In genomic region chr15:74156678-74157411, GRCh38 we compare ENCODE assay signal across 11 cellular contexts. TPM values are rescaled to one million over a fixed set of nuclear protein-coding genes. Genes with fewer than 3 reads are reported as not detected.
DNase-seq lines count a peak whose midpoint lies in the region; ATAC-seq lines count a peak whose summit lies in the region.
"Had no signal": no experiment of that assay in that cellular context is flagged by ENCODE, and none has a peak within 500 bp of the region (broad histone marks: within the 10 kb centered on the region; RNA-seq: fewer than 3 reads in every experiment).

No MANE protein-coding gene starts in this region.

- H3K27me3 ChIP-seq in trophoblast cell (ENCODE audit: insufficient read depth, low read length), result no peaks in the 10 kb centered on the region

- no peak for ATAC-seq in HG03135 (IDR thresholded peaks at IDR 0.05; ENCODE audit: unreplicated experiment)
- no peak for ATAC-seq in HG02852 (IDR thresholded peaks at IDR 0.05; ENCODE audit: unreplicated experiment)
- ATAC-seq: stimulated activated naive B cell treated with anti-CD40 and anti-IgM and Interleukin-4, amounts not matched to agents 10 μg/mL and 1 μg/mL and 100 μg/mL, for 72 hours had no signal

- no peak overlapping the region for H2BK12ac ChIP-seq in trophoblast cell (ENCODE audit: low read length)

- no peak overlapping the region for H3K14ac ChIP-seq in trophoblast cell (ENCODE audit: low read length)

- H3K4ac ChIP-seq in trophoblast cell (ENCODE audit: low read depth, low read length), result no peak overlapping the region

- no peak overlapping the region for H2AK5ac ChIP-seq in trophoblast cell (ENCODE audit: low read length)

- peaks cover 0 to 6% of the 10 kb centered on the region in 2 experiments for H3K4me1 ChIP-seq in trophoblast cell (ENCODE audit: control insufficient read depth in 1 of 2, insufficient read depth in 2 of 2, low read length in 2 of 2)

- no peak overlapping the region for H3K23ac ChIP-seq in trophoblast cell (ENCODE audit: low read length)

- H3K79me2 ChIP-seq in trophoblast cell (ENCODE audit: control insufficient read depth, insufficient read depth, low read length, poor library complexity), result no peaks in the 10 kb centered on the region

- no peaks in the 10 kb centered on the region for H3K9me3 ChIP-seq in trophoblast cell (ENCODE audit: insufficient read depth, low read depth, low read length)

- no peak overlapping the region for H3K4me2 ChIP-seq in trophoblast cell (ENCODE audit: low read length)

- DNase-seq in COLO668 (lab: John Stamatoyannopoulos, UW; ENCODE audit: unreplicated experiment) (peak; percentile 65), NCI-H146 treated with DMSO at 0.1 percent for 48 hours (lab: John Stamatoyannopoulos, UW; ENCODE audit: unreplicated experiment) (peak; percentile 24), caudate nucleus (lab: John Stamatoyannopoulos, UW) (peak in 19 of 61 donors; percentile 11 to 85 (median 50)), myocyte (ENCODE audit: low read depth) (peak; percentile 28), trophoblast cell (no peak), glomerular visceral epithelial cell (ENCODE audit: extremely low spot score) (no peak)
- DNase-seq: NCI-H524 treated with DMSO at 0.1 percent for 48 hours; stimulated activated naive B cell treated with anti-CD40 and anti-IgM and Interleukin-4, amounts not matched to agents 10 μg/mL and 1 μg/mL and 100 μg/mL, for 72 hours had no signal

- H4K12ac ChIP-seq in trophoblast cell (ENCODE audit: low read depth, low read length), result no peak overlapping the region

- H3K36me3 ChIP-seq in trophoblast cell (ENCODE audit: control insufficient read depth in 1 of 2, insufficient read depth in 2 of 2, low read length in 2 of 2), result no peaks in the 10 kb centered on the region

- H3K18ac ChIP-seq in trophoblast cell (ENCODE audit: low read length), result no peak overlapping the region

- no peak overlapping the region for H3K9ac ChIP-seq in trophoblast cell (ENCODE audit: low read length)

- peak overlapping the region; percentile 80 for H3K27ac ChIP-seq in caudate nucleus (ENCODE audit: low read depth, low read length)
- H3K27ac ChIP-seq in trophoblast cell (ENCODE audit: low read depth, low read length), result no peak overlapping the region

- H3K79me1 ChIP-seq in trophoblast cell (ENCODE audit: low read length), result no peaks in the 10 kb centered on the region

- WGBS in trophoblast cell (ENCODE audit: extremely low coverage, insufficient coverage, insufficient read length), result no CpG with 5 or more reads among the region's 7 CpGs

- no peak overlapping the region for H2BK5ac ChIP-seq in trophoblast cell (ENCODE audit: low read depth, low read length, poor library complexity)

- no peak overlapping the region for H2BK120ac ChIP-seq in trophoblast cell (ENCODE audit: insufficient read depth, low read length, poor library complexity)

- H4K8ac ChIP-seq in trophoblast cell (ENCODE audit: low read depth, low read length), result no peak overlapping the region

- no peak overlapping the region for H2AFZ ChIP-seq in trophoblast cell (ENCODE audit: insufficient read depth, low read length, poor library complexity)

- H3K4me3 ChIP-seq in trophoblast cell (ENCODE audit: low read depth, low read length), result no peak overlapping the region

- H4K91ac ChIP-seq in trophoblast cell (ENCODE audit: low read depth, low read length), result no peak overlapping the region

RNA-seq across cellular contexts. Expression of gene ISLR, which starts 16.7 kb away (rescaled TPM):
- total RNA-seq in myocyte, result 0.31 and 2.2 TPM in 2 replicates
- 3.6 TPM for polyA plus RNA-seq in myocyte (2012)
- 0.27 and 0.36 TPM in 2 replicates for polyA plus RNA-seq in trophoblast cell (2013)

RNA-seq across cellular contexts. Expression of gene ISLR2, which starts 26.5 kb away (rescaled TPM):
- total RNA-seq in myocyte, result not detected in 2 replicates
- polyA plus RNA-seq in myocyte (2012), result 4.5 TPM
- 0.03 TPM in 2 replicates for polyA plus RNA-seq in trophoblast cell (2013)
- total RNA-seq: renal cortical epithelial cell had no signal

RNA-seq across cellular contexts. Expression of gene STRA6, which starts 45.7 kb away (rescaled TPM):
- not detected in 2 replicates for total RNA-seq in myocyte
- 0.61 TPM for polyA plus RNA-seq in myocyte (2012)
- 9.9 and 10.6 TPM in 2 replicates for polyA plus RNA-seq in trophoblast cell (2013)

Comparison
In these comparisons a context has a peak if more than half of its experiments do, and no peak if none do; other contexts are left out.
1. DNase-seq: peak in COLO668 (single experiment), NCI-H146 treated with DMSO at 0.1 percent for 48 hours (single experiment) and myocyte (single experiment); none in trophoblast cell (0 of 2) and glomerular visceral epithelial cell (single experiment).